1 cellular context compared by ENCODE assay signal in the genomic region with DNA sequence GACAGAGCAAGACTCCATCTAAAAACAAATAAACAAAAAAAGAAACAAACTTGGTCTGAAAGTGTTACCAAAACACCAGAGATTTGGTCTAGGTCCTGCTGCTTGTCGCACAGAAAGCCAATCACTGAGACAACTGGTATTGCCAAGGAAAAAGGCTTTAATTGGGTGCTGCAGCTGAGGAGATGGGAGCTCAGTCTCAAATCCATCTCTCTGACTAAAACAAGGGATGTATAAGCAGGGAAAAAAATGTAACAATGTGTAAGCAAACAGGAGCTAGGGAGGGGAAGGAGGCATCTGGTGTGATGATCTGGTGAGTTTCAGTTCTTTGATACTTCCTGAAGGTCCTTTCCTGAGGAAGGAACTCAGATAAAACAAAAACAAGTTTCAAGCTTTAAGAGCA.
TF ChIP-seq lines count a peak whose summit lies in the region.

No MANE protein-coding gene starts in this region.

TF ChIP-seq in K562, 482 proteins besides CTCF, POLR2A, EP300 and RAD21:
- TF ChIP-seq, protein P1, sequence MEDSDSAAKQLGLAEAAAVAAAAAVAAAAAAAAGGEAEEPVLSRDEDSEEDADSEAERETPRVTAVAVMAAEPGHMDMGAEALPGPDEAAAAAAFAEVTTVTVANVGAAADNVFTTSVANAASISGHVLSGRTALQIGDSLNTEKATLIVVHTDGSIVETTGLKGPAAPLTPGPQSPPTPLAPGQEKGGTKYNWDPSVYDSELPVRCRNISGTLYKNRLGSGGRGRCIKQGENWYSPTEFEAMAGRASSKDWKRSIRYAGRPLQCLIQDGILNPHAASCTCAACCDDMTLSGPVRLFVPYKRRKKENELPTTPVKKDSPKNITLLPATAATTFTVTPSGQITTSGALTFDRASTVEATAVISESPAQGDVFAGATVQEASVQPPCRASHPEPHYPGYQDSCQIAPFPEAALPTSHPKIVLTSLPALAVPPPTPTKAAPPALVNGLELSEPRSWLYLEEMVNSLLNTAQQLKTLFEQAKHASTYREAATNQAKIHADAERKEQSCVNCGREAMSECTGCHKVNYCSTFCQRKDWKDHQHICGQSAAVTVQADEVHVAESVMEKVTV (CRISPR knock-in tag; IDR thresholded peaks at IDR 0.05): no peak
- TF ChIP-seq XRCC3 (IDR thresholded peaks at IDR 0.05) (peak; percentile 92), ZEB2 (IDR thresholded peaks at IDR 0.05) (peak; percentile 72), MTA3 (IDR thresholded peaks at IDR 0.05; ENCODE audit: borderline replicate concordance) (peak; percentile 46; the same call in 1 of the 2 replicates), FOXA3 (CRISPR knock-in tag; conservative IDR thresholded peaks at IDR 0.05 in 1 of 2, IDR thresholded peaks at IDR 0.05 in 1 of 2) (no peak), CBX5 (IDR thresholded peaks at IDR 0.05; ENCODE audit: borderline replicate concordance, low read depth) (peak; percentile 95), TRIM28 (IDR thresholded peaks at IDR 0.05) (peak; percentile 99), CBX1 (IDR thresholded peaks at IDR 0.05; ENCODE audit: low read depth) (peak; percentile 82; the same call in 1 of the 2 replicates), EHMT2 (IDR thresholded peaks at IDR 0.05) (0 out of 2 replicates have a peak, but pooled peaks have one; percentile 18), KLF16 (IDR thresholded peaks at IDR 0.05) (no peak), ZNF124 (CRISPR knock-in tag; IDR thresholded peaks at IDR 0.05) (peak; percentile 94), TRIM24 (IDR thresholded peaks at IDR 0.05) (peak; percentile 65 to 85), LCOR (CRISPR knock-in tag; IDR thresholded peaks at IDR 0.05) (no peak), PML (IDR thresholded peaks at IDR 0.05; ENCODE audit: low read length) (no peak), CBX3 (IDR thresholded peaks at IDR 0.05; ENCODE audit: borderline replicate concordance in 1 of 2, low read length in 2 of 2) (peak in 1 of 2 experiments; percentile 97; a peak in 2 of 3 replicates)
- TF ChIP-seq, protein P2, sequence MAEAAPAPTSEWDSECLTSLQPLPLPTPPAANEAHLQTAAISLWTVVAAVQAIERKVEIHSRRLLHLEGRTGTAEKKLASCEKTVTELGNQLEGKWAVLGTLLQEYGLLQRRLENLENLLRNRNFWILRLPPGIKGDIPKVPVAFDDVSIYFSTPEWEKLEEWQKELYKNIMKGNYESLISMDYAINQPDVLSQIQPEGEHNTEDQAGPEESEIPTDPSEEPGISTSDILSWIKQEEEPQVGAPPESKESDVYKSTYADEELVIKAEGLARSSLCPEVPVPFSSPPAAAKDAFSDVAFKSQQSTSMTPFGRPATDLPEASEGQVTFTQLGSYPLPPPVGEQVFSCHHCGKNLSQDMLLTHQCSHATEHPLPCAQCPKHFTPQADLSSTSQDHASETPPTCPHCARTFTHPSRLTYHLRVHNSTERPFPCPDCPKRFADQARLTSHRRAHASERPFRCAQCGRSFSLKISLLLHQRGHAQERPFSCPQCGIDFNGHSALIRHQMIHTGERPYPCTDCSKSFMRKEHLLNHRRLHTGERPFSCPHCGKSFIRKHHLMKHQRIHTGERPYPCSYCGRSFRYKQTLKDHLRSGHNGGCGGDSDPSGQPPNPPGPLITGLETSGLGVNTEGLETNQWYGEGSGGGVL (CRISPR knock-in tag; IDR thresholded peaks at IDR 0.05): no peak
- TF ChIP-seq, protein P3, sequence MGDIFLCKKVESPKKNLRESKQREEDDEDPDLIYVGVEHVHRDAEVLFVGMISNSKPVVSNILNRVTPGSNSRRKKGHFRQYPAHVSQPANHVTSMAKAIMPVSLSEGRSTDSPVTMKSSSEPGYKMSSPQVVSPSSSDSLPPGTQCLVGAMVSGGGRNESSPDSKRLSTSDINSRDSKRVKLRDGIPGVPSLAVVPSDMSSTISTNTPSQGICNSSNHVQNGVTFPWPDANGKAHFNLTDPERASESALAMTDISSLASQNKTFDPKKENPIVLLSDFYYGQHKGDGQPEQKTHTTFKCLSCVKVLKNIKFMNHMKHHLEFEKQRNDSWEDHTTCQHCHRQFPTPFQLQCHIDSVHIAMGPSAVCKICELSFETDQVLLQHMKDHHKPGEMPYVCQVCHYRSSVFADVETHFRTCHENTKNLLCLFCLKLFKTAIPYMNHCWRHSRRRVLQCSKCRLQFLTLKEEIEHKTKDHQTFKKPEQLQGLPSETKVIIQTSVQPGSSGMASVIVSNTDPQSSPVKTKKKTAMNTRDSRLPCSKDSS (IDR thresholded peaks at IDR 0.05; ENCODE audit: low read depth, partially characterized antibody): peak; percentile 95
- TF ChIP-seq, protein P4, sequence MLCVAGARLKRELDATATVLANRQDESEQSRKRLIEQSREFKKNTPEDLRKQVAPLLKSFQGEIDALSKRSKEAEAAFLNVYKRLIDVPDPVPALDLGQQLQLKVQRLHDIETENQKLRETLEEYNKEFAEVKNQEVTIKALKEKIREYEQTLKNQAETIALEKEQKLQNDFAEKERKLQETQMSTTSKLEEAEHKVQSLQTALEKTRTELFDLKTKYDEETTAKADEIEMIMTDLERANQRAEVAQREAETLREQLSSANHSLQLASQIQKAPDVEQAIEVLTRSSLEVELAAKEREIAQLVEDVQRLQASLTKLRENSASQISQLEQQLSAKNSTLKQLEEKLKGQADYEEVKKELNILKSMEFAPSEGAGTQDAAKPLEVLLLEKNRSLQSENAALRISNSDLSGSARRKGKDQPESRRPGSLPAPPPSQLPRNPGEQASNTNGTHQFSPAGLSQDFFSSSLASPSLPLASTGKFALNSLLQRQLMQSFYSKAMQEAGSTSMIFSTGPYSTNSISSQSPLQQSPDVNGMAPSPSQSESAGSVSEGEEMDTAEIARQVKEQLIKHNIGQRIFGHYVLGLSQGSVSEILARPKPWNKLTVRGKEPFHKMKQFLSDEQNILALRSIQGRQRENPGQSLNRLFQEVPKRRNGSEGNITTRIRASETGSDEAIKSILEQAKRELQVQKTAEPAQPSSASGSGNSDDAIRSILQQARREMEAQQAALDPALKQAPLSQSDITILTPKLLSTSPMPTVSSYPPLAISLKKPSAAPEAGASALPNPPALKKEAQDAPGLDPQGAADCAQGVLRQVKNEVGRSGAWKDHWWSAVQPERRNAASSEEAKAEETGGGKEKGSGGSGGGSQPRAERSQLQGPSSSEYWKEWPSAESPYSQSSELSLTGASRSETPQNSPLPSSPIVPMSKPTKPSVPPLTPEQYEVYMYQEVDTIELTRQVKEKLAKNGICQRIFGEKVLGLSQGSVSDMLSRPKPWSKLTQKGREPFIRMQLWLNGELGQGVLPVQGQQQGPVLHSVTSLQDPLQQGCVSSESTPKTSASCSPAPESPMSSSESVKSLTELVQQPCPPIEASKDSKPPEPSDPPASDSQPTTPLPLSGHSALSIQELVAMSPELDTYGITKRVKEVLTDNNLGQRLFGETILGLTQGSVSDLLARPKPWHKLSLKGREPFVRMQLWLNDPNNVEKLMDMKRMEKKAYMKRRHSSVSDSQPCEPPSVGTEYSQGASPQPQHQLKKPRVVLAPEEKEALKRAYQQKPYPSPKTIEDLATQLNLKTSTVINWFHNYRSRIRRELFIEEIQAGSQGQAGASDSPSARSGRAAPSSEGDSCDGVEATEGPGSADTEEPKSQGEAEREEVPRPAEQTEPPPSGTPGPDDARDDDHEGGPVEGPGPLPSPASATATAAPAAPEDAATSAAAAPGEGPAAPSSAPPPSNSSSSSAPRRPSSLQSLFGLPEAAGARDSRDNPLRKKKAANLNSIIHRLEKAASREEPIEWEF (CRISPR knock-in tag; IDR thresholded peaks at IDR 0.05): no peak
- TF ChIP-seq, protein P5, sequence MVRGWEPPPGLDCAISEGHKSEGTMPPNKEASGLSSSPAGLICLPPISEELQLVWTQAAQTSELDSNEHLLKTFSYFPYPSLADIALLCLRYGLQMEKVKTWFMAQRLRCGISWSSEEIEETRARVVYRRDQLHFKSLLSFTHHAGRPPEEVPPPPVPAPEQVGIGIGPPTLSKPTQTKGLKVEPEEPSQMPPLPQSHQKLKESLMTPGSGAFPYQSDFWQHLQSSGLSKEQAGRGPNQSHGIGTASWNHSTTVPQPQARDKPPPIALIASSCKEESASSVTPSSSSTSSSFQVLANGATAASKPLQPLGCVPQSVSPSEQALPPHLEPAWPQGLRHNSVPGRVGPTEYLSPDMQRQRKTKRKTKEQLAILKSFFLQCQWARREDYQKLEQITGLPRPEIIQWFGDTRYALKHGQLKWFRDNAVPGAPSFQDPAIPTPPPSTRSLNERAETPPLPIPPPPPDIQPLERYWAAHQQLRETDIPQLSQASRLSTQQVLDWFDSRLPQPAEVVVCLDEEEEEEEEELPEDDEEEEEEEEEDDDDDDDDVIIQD (CRISPR knock-in tag; IDR thresholded peaks at IDR 0.05): no peak
- TF ChIP-seq, protein P6, sequence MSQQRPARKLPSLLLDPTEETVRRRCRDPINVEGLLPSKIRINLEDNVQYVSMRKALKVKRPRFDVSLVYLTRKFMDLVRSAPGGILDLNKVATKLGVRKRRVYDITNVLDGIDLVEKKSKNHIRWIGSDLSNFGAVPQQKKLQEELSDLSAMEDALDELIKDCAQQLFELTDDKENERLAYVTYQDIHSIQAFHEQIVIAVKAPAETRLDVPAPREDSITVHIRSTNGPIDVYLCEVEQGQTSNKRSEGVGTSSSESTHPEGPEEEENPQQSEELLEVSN (IDR thresholded peaks at IDR 0.05; ENCODE audit: borderline replicate concordance in 1 of 2, extremely low read depth in 1 of 2, insufficient read depth in 1 of 2, insufficient read length in 1 of 2, low read depth in 1 of 2, low read length in 1 of 2, poor library complexity in 1 of 2, severe bottlenecking in 1 of 2): no peak
